ENCODE assay signal across 20 cellular contexts in the genomic region with DNA sequence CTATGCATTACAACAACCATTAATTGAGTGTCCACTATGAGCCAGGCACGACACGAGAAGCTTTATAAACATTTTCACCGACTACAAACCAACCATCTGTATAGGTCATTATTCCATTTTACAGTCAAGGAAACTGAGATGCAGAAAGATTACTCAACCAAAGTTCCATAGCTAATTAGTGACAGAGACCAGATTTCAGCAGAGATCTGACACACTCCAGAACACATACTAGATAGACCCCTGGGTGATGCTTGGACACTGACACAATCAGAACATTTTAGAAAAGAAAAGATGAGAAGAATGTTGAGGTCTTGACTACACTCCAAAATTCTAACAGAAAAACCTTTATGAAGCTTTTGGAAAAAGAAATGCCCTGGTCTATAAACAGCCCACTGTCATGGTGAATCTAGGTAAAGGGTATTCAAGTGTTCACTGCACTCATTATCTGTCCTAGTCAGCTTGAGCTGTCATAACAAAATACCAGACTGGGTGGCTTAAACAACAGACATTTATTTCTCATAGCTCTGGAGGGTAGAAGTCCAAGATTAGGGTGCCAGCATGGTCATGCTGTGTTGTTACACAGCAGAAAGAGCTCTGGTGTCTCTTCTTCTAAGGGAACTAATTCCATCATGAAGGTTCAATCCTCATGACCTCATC.
A peak's percentile ranks its signal among the peaks of the same experiment; 100 is the strongest.
DNase-seq lines count a peak whose midpoint lies in the region; ATAC-seq and TF ChIP-seq lines count a peak whose summit lies in the region.
"Had no signal": no experiment of that assay in that cellular context is flagged by ENCODE, and none has a peak within 500 bp of the region (broad histone marks: within the 10 kb centered on the region; RNA-seq: fewer than 3 reads in every experiment).

No MANE protein-coding gene starts in this region.

- DNase-seq in AG10803 (ENCODE audit: low read depth): peak; percentile 77
- DNase-seq in SK-N-DZ (ENCODE audit: low spot score): peak; percentile 76
- peak; percentile 47 for DNase-seq in fibroblast of the aortic adventitia (ENCODE audit: low read depth)
- DNase-seq in midbrain (lab: John Stamatoyannopoulos, UW): peak; percentile 28
- no peak for DNase-seq in KBM-7
- no peak for DNase-seq in brain microvascular endothelial cell
- no peak for DNase-seq in NCI-H524 (lab: John Stamatoyannopoulos, UW)
- DNase-seq: activated CD8-positive, alpha-beta memory T cell treated with anti-CD3 and anti-CD28 coated beads, Interleukin-2, amount 50 U/mL, for 48 hours; activated effector memory CD4-positive, alpha-beta T cell treated with anti-CD3 and anti-CD28 coated beads, Interleukin-2, amount 50 U/mL, for 16 hours; C1 segment of cervical spinal cord; Calu3; foreskin fibroblast; naive thymus-derived CD4-positive, alpha-beta T cell; NCI-H1092; upper lobe of right lung had no signal

- in situ Hi-C loops in KBM-7 (cut with MboI; ENCODE audit: low pct_unique_long_range_greater_than_20kb, low sequenced_read_pairs): no loop called here
- in situ Hi-C loops in brain microvascular endothelial cell (cut with HindIII; ENCODE audit: low pct_ligation_motif_present, low sequenced_read_pairs): no loop called here

- H3K4me3 ChIP-seq in AG10803 (ENCODE audit: low read length) (no peak overlapping the region), fibroblast of the aortic adventitia (ENCODE audit: low read depth, low read length) (no peak overlapping the region), brain microvascular endothelial cell (ENCODE audit: low read depth, low read length) (no peak overlapping the region)
- H3K4me3 ChIP-seq: A549, GM23338, upper lobe of right lung had no signal

- no peaks in the 10 kb centered on the region for H3K36me3 ChIP-seq in brain microvascular endothelial cell (replicated peaks)
- H3K36me3 ChIP-seq: upper lobe of right lung had no signal

- ATAC-seq in GM18505 (IDR thresholded peaks at IDR 0.05; ENCODE audit: unreplicated experiment): no peak
- ATAC-seq: A549; naive thymus-derived CD4-positive, alpha-beta T cell; sciatic nerve; WTC11 had no signal

- TF ChIP-seq POLR2A in GM18505 (IDR thresholded peaks at IDR 0.05; ENCODE audit: borderline replicate concordance, extremely low read depth, insufficient read depth, insufficient read length): no peak

- no peak overlapping the region for H3K27ac ChIP-seq in brain microvascular endothelial cell
- H3K27ac ChIP-seq: A549, upper lobe of right lung had no signal

- H3K27me3 ChIP-seq in brain microvascular endothelial cell (replicated peaks): no peaks in the 10 kb centered on the region
- H3K27me3 ChIP-seq: upper lobe of right lung had no signal

- TF ChIP-seq CTCF in AG10803 (conservative IDR thresholded peaks at IDR 0.05; ENCODE audit: low read length): no peak
- no peak for TF ChIP-seq CTCF in fibroblast of the aortic adventitia (IDR thresholded peaks at IDR 0.05; ENCODE audit: insufficient read depth, low read length)
- no peak for TF ChIP-seq CTCF in brain microvascular endothelial cell (IDR thresholded peaks at IDR 0.05; ENCODE audit: low read depth, low read length, missing control alignments)

Comparison
In these comparisons a context has a peak if more than half of its experiments do, and no peak if none do; other contexts are left out.
1. DNase-seq: peak in AG10803 (single experiment), SK-N-DZ (single experiment), fibroblast of the aortic adventitia (single experiment) and midbrain (single experiment); none in KBM-7 (single experiment), brain microvascular endothelial cell (single experiment) and NCI-H524 (0 of 2).